In the genomic region with DNA sequence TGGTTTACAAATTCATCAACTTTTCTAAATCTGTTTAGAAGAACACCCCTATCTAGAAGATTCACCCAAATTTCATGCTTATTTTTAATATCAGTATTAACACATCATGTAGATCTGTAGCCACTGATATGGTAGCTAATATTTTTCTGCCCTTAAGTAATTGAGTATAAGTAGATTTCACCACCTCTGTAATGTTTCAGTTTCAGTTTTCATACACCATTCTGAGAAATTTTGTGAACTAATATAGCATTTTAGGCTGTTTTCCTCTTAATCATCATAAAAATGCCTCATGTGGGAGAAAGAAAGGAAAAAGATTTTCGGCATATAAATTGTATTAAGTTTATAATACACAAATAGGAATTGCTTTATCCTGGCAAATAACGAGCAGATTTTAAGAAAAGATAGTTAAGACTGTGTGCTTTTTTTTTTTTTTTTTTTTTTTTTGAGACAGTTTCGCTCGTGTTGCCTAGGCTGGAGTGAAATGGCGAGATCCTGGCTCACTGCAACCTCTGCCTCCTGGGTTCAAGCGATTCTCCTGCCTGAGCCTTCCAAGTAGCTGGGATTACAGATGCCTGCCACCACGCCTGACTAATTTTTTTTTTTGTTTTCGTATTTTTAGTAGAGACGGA, we compare ENCODE assay signal across 11 cellular contexts. TPM values are rescaled to one million over a fixed set of nuclear protein-coding genes. Genes with fewer than 3 reads are reported as not detected.
A peak's percentile ranks its signal among the peaks of the same experiment; 100 is the strongest.
DNase-seq lines count a peak whose midpoint lies in the region; ATAC-seq and TF ChIP-seq lines count a peak whose summit lies in the region.
"Had no signal": no experiment of that assay in that cellular context is flagged by ENCODE, and none has a peak within 500 bp of the region (broad histone marks: within the 10 kb centered on the region; RNA-seq: fewer than 3 reads in every experiment).

No MANE protein-coding gene starts in this region.

- CTCF ChIA-PET in naive thymus-derived CD4-positive, alpha-beta T cell (lab: Charles Lee): no interaction called here

- intact Hi-C loops in naive thymus-derived CD4-positive, alpha-beta T cell (cut with micrococcal nuclease): no loop called here

- POLR2A ChIA-PET in naive thymus-derived CD4-positive, alpha-beta T cell (lab: Charles Lee): no interaction called here

- H3K36me3 ChIP-seq in HAP-1 (replicated peaks): no peaks in the 10 kb centered on the region
- H3K36me3 ChIP-seq in naive thymus-derived CD4-positive, alpha-beta T cell (ENCODE audit: control insufficient read depth in 2 of 3, insufficient read depth in 3 of 3, low read length in 3 of 3): no peaks in the 10 kb centered on the region

- ATAC-seq in GM18519 (IDR thresholded peaks at IDR 0.05; ENCODE audit: low FRiP score, unreplicated experiment): peak; percentile 81
- ATAC-seq in GM21528 (IDR thresholded peaks at IDR 0.05; ENCODE audit: low FRiP score, unreplicated experiment): peak; percentile 75
- ATAC-seq in HG03196 (IDR thresholded peaks at IDR 0.05; ENCODE audit: unreplicated experiment): no peak
- no peak for ATAC-seq in naive thymus-derived CD4-positive, alpha-beta T cell

- H3K4me1 ChIP-seq in HAP-1: peaks cover 43% of the 10 kb centered on the region
- H3K4me1 ChIP-seq in naive thymus-derived CD4-positive, alpha-beta T cell (ENCODE audit: control insufficient read depth in 2 of 2, insufficient read depth in 2 of 2, low read length in 2 of 2): no peaks in the 10 kb centered on the region

- no peaks in the 10 kb centered on the region for H3K9me3 Mint-ChIP-seq in IgD-negative memory B cell
- peaks cover 0 to 11% (median 0%) of the 10 kb centered on the region in 11 donors for H3K9me3 Mint-ChIP-seq in naive thymus-derived CD4-positive, alpha-beta T cell

- H3K36me3 Mint-ChIP-seq in IgD-negative memory B cell: no peaks in the 10 kb centered on the region
- peaks cover 0 to 16% (median 0%) of the 10 kb centered on the region in 5 donors for H3K36me3 Mint-ChIP-seq in naive thymus-derived CD4-positive, alpha-beta T cell

- H3K27ac Mint-ChIP-seq in IgD-negative memory B cell: peak overlapping the region in 1 of 3 donors; percentile 10
- peak overlapping the region in 1 of 9 donors; percentile 44 for H3K27ac Mint-ChIP-seq in naive thymus-derived CD4-positive, alpha-beta T cell

- in situ Hi-C loops in HAP-1 (cut with MboI; ENCODE audit: low sequenced_read_pairs): no loop called here

- H3K4me3 ChIP-seq in fibroblast of villous mesenchyme (ENCODE audit: low read depth, low read length) (no peak overlapping the region), HAP-1 (no peak overlapping the region)
- no peak overlapping the region for H3K4me3 ChIP-seq in naive thymus-derived CD4-positive, alpha-beta T cell (ENCODE audit: low read length)

- H3K27me3 Mint-ChIP-seq in IgD-negative memory B cell: no peaks in the 10 kb centered on the region
- peaks cover 0 to 7% (median 0%) of the 10 kb centered on the region in 5 donors for H3K27me3 Mint-ChIP-seq in naive thymus-derived CD4-positive, alpha-beta T cell

- peak overlapping the region; percentile 19 to 86 (median 74) for H3K4me3 Mint-ChIP-seq in IgD-negative memory B cell
- H3K4me3 Mint-ChIP-seq in naive thymus-derived CD4-positive, alpha-beta T cell: peak overlapping the region in 1 of 10 donors; percentile 21

- peak; percentile 34 for DNase-seq in fibroblast of villous mesenchyme (ENCODE audit: low read depth)
- no peak for DNase-seq in HAP-1 (ENCODE audit: low spot score in 2 of 2)
- no peak for DNase-seq in NCI-H1105 (lab: John Stamatoyannopoulos, UW)
- no peak for DNase-seq in naive thymus-derived CD4-positive, alpha-beta T cell
- DNase-seq: cortex of kidney, EL, NCI-H1105 treated with DMSO at 0.1 percent for 48 hours had no signal

- H3K9me3 ChIP-seq in HAP-1: no peaks in the 10 kb centered on the region
- H3K9me3 ChIP-seq in naive thymus-derived CD4-positive, alpha-beta T cell (ENCODE audit: control insufficient read depth in 2 of 3, low read length in 3 of 3): no peaks in the 10 kb centered on the region

- H3K27me3 ChIP-seq in HAP-1 (ENCODE audit: low read depth): no peaks in the 10 kb centered on the region; the same call in 1 of the 2 replicates
- no peaks in the 10 kb centered on the region for H3K27me3 ChIP-seq in naive thymus-derived CD4-positive, alpha-beta T cell (ENCODE audit: control insufficient read depth in 2 of 2, insufficient read depth in 2 of 2, low read length in 2 of 2)

- TF ChIP-seq CTCF in fibroblast of villous mesenchyme (IDR thresholded peaks at IDR 0.05; ENCODE audit: insufficient read depth, low read depth, low read length): no peak

- H3K27ac ChIP-seq in naive thymus-derived CD4-positive, alpha-beta T cell (ENCODE audit: low read depth, low read length): no peak overlapping the region

- peaks cover 4 to 5% (median 5%) of the 10 kb centered on the region in 3 donors for H3K4me1 Mint-ChIP-seq in IgD-negative memory B cell
- H3K4me1 Mint-ChIP-seq in naive thymus-derived CD4-positive, alpha-beta T cell: peaks cover 0 to 35% (median 0%) of the 10 kb centered on the region in 7 donors

RNA-seq across cellular contexts. Expression of a gene that starts 21.4 kb away (rescaled TPM):
- 55.5 TPM for polyA plus RNA-seq in IgD-negative memory B cell
- total RNA-seq in fibroblast of villous mesenchyme: 57.3 and 58.7 TPM in 2 replicates
- 100 to 1,000 TPM in 1 of 5 experiments, 10 to 100 TPM in 4; 48.1 to 144 (median 71.3) TPM for total RNA-seq in naive thymus-derived CD4-positive, alpha-beta T cell
- 10 to 100 TPM; 60.4 to 68.5 TPM for polyA plus RNA-seq in naive thymus-derived CD4-positive, alpha-beta T cell

Comparison
In these comparisons a context has a peak if more than half of its experiments do, and no peak if none do; other contexts are left out.
1. ATAC-seq: peak in GM18519 (single experiment) and GM21528 (single experiment); none in HG03196 (single experiment) and naive thymus-derived CD4-positive, alpha-beta T cell (single experiment).